Comparison of ENCODE assay signal across 7 cellular contexts in the genomic region with DNA sequence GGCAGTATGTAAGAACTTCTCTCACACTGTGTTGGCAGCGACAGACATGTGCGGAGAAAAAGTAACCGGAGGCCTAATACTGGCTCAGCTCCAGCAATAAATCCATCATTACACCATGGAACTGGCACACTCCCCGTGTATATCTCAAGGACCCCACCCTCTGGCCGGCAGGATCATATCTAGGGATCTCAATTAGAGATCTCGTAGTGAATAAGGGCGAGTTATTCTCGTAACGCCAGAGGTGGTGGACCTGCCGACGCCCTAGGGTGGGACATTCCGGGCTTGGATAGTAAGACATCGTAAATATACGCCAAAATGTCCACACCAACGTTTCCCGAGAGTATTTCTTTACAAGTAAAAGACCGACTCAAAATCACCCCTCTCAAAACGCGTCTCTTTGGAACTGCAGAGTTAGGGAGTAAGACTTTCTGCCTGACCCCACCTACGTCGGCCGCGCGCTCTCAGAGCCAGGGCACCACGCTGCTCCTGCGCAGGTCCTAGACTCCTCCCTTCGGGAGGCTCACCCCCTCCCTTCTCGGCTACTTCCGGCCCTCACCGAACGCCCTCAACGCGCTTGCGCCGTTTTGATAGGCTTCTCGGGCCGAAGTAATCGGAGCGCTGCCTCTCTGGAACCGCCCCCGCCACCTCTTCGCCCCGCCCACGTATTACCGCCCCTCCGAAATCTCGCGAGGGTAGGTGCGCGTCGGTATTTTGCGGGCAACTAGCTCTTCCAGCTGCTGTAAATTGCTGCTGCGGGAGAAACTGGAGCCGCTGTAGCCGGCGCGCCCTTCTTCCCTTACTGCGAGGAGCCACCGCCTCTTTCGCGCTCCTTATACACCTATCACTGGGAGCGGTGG. TPM values are rescaled to one million over a fixed set of nuclear protein-coding genes. Genes with fewer than 3 reads are reported as not detected.
A peak's percentile ranks its signal among the peaks of the same experiment; 100 is the strongest.
DNase-seq lines count a peak whose midpoint lies in the region; ATAC-seq lines count a peak whose summit lies in the region.

A gene with protein sequence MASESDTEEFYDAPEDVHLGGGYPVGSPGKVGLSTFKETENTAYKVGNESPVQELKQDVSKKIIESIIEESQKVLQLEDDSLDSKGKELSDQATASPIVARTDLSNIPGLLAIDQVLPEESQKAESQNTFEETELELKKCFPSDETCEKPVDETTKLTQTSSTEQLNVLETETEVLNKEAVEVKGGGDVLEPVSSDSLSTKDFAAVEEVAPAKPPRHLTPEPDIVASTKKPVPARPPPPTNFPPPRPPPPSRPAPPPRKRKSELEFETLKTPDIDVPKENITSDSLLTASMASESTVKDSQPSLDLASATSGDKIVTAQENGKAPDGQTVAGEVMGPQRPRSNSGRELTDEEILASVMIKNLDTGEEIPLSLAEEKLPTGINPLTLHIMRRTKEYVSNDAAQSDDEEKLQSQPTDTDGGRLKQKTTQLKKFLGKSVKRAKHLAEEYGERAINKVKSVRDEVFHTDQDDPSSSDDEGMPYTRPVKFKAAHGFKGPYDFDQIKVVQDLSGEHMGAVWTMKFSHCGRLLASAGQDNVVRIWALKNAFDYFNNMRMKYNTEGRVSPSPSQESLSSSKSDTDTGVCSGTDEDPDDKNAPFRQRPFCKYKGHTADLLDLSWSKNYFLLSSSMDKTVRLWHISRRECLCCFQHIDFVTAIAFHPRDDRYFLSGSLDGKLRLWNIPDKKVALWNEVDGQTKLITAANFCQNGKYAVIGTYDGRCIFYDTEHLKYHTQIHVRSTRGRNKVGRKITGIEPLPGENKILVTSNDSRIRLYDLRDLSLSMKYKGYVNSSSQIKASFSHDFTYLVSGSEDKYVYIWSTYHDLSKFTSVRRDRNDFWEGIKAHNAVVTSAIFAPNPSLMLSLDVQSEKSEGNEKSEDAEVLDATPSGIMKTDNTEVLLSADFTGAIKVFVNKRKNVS (plus strand): TSS at position 706 of the 857 bp plus-strand sequence. CDS start 398 bp downstream, outside the sequence.

- peak; percentile 99 to 100 for DNase-seq in NCI-H2081 (lab: John Stamatoyannopoulos, UW)
- DNase-seq in T1000 (lab: John Stamatoyannopoulos, UW) = peak; percentile 82
- DNase-seq in astrocyte of the hippocampus (ENCODE audit: low read depth, low spot score) = peak; percentile 97
- peak; percentile 87 for DNase-seq in hepatic stellate cell (ENCODE audit: low spot score)
- DNase-seq in renal cortical epithelial cell (ENCODE audit: low read depth) = peak; percentile 87

- peak; percentile 60 for ATAC-seq in GM18508 (IDR thresholded peaks at IDR 0.05; ENCODE audit: insufficient read depth, unreplicated experiment)
- peak; percentile 88 for ATAC-seq in HG03025 (IDR thresholded peaks at IDR 0.05; ENCODE audit: low FRiP score, unreplicated experiment)

RNA-seq across cellular contexts. Expression of the gene that starts here (rescaled TPM):
- total RNA-seq in renal cortical epithelial cell = 15.6 and 19.9 TPM in 2 replicates

Comparison
In these comparisons a context has a peak if more than half of its experiments do, and no peak if none do; other contexts are left out.
1. Peak in every context shown above with its lines: DNase-seq and ATAC-seq.